20 cellular contexts compared by ENCODE assay signal in the genomic region with DNA sequence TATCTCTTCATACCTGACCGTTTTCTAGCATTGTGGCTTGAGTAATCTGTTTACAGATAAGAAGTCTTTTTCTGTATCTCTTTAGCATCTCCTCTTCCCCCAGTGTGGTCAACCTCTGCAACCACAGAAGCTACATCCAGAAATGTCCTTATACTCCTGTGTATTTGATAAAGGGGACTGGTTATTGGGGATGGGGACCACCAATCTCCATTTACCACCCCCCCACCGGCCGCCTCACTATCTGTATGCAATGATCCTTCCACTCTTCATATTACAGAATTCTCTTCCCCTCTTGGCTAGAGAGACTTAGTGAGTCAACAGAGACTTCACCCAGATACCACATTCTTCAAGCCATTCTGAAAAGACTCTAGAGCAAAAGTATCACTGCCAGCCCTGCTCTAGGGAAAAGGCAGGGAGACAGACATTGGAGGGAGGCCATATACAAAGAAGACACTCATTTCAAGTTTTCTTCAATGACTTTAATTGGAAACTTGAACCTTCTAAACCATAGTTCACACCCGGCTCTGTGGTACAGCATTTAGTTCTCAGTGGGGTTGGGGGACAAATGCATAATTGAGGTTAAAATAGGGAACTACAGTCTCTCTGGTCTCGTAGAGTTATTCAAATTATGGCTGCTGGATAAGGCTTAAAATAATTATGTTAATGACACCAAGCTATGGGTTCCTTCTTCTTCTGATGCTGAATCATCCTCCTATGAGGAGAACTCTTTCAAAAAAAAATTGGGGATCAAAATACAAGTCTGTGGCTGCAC. TPM values are rescaled to one million over a fixed set of nuclear protein-coding genes. Genes with fewer than 3 reads are reported as not detected.
DNase-seq lines count a peak whose midpoint lies in the region; ATAC-seq and TF ChIP-seq lines count a peak whose summit lies in the region.
"Had no signal": no experiment of that assay in that cellular context is flagged by ENCODE, and none has a peak within 500 bp of the region (broad histone marks: within the 10 kb centered on the region; RNA-seq: fewer than 3 reads in every experiment).

No MANE protein-coding gene starts in this region.

- peaks cover 2% of the 10 kb centered on the region for H3K36me3 Mint-ChIP-seq in T-helper 1 cell treated with Interleukin-12 subunit alpha and Interleukin-12 subunit beta and Interleukin-4 antibody, amounts not matched to agents 30 μg/mL and 1 μg/mL, for 36 hours (ENCODE audit: low read depth)
- H3K36me3 Mint-ChIP-seq in activated naive CD8-positive, alpha-beta T cell treated with anti-CD3 and anti-CD28 coated beads, Interleukin-2, amount 50 U/mL, for 24 hours (ENCODE audit: low read depth) = peaks cover 3% of the 10 kb centered on the region
- peaks cover 2% of the 10 kb centered on the region for H3K36me3 Mint-ChIP-seq in activated CD8-positive, alpha-beta T cell treated with anti-CD3 and anti-CD28 coated beads for 36 hours (ENCODE audit: low read depth)
- peaks cover 10% of the 10 kb centered on the region for H3K36me3 Mint-ChIP-seq in Caco-2 (ENCODE audit: insufficient read depth, unreplicated experiment)

- H4K20me1 ChIP-seq in osteoblast (ENCODE audit: insufficient read depth, low read length) = no peaks in the 10 kb centered on the region

- H3K4me2 ChIP-seq in osteoblast (ENCODE audit: insufficient read depth, low read length) = no peak overlapping the region

- no peak overlapping the region for H2AFZ ChIP-seq in osteoblast (ENCODE audit: low read length)

- DNase-seq in T-helper 1 cell (no peak), NOMO-1 (lab: John Stamatoyannopoulos, UW; ENCODE audit: unreplicated experiment in 2 of 2) (peak; percentile 32 to 77), osteoblast (ENCODE audit: insufficient read length, low spot score, missing footprints) (peak; percentile 22), Caco-2 (no peak)
- no peak for DNase-seq in activated naive CD8-positive, alpha-beta T cell treated with anti-CD3 and anti-CD28 coated beads, Interleukin-2, amount 50 U/mL, for 24 hours
- no peak for DNase-seq in activated CD4-positive, CD25-positive, alpha-beta regulatory T cell treated with anti-CD3 and anti-CD28 coated beads, Interleukin-2, amount 50 U/mL, for 72 hours
- DNase-seq in activated CD8-positive, alpha-beta T cell treated with anti-CD3 and anti-CD28 coated beads for 36 hours = no peak
- DNase-seq: 8988T; activated naive CD4-positive, alpha-beta T cell; CD8-positive, alpha-beta T cell; esophagus squamous epithelium; H9; NCI-H1105; NCI-H2171 treated with DMSO at 0.1 percent for 48 hours; stimulated activated CD4-positive, alpha-beta T cell treated with anti-CD3 and anti-CD28 coated beads, Interleukin-2, amount 100 ng/mL, for 48 hours; tibial artery had no signal

- no peak overlapping the region for H3K27ac ChIP-seq in osteoblast (ENCODE audit: low read depth, low read length)
- H3K27ac ChIP-seq: breast epithelium, esophagus squamous epithelium, SJSA1, tibial artery had no signal

- POLR2A ChIA-PET in activated CD8-positive, alpha-beta T cell treated with anti-CD3 and anti-CD28 coated beads for 36 hours (lab: Charles Lee) = interaction anchor here (0.7 kb wide), 1 partner anchor 940 kb away, joined by 3 read pairs; no protein-coding TSS in a partner anchor
- POLR2A ChIA-PET in Caco-2 (lab: Charles Lee) = no interaction called here

- H3K4me1 Mint-ChIP-seq in T-helper 1 cell treated with Interleukin-12 subunit alpha and Interleukin-12 subunit beta and Interleukin-4 antibody, amounts not matched to agents 30 μg/mL and 1 μg/mL, for 36 hours (ENCODE audit: low read depth) = peaks cover 33% of the 10 kb centered on the region
- H3K4me1 Mint-ChIP-seq in activated naive CD8-positive, alpha-beta T cell treated with anti-CD3 and anti-CD28 coated beads, Interleukin-2, amount 50 U/mL, for 24 hours = peaks cover 46% of the 10 kb centered on the region
- H3K4me1 Mint-ChIP-seq in activated CD8-positive, alpha-beta T cell treated with anti-CD3 and anti-CD28 coated beads for 36 hours (ENCODE audit: low read depth) = peaks cover 29% of the 10 kb centered on the region
- peaks cover 5% of the 10 kb centered on the region for H3K4me1 Mint-ChIP-seq in Caco-2 (ENCODE audit: low read depth, unreplicated experiment)

- ATAC-seq in activated naive CD8-positive, alpha-beta T cell treated with anti-CD3 and anti-CD28 coated beads, Interleukin-2, amount 50 U/mL, for 24 hours = no peak
- ATAC-seq in activated CD8-positive, alpha-beta T cell treated with anti-CD3 and anti-CD28 coated beads for 36 hours = no peak
- ATAC-seq: CD8-positive, alpha-beta T cell had no signal

- H3K4me1 ChIP-seq in osteoblast (ENCODE audit: insufficient read depth, low read length) = peaks cover 14% of the 10 kb centered on the region
- peaks cover 7% of the 10 kb centered on the region; the same call in 1 of the 2 replicates for H3K4me1 ChIP-seq in Caco-2

- H3K9me3 ChIP-seq in osteoblast (ENCODE audit: low read depth, low read length) (no peaks in the 10 kb centered on the region), Caco-2 (no peaks in the 10 kb centered on the region; the same call in 1 of the 2 replicates)
- H3K9me3 ChIP-seq: breast epithelium, esophagus squamous epithelium, SJSA1, tibial artery had no signal

- no TSS peak for BruUV-seq in Caco-2 (replicated peaks; lab: Mats Ljungman, UMichigan)

- H3K27me3 ChIP-seq in osteoblast (ENCODE audit: insufficient read depth, low read length) (no peaks in the 10 kb centered on the region), Caco-2 (replicated peaks; ENCODE audit: control insufficient read depth, insufficient read depth, low read length) (no peaks in the 10 kb centered on the region)
- H3K27me3 ChIP-seq: breast epithelium, esophagus squamous epithelium, SJSA1, tibial artery had no signal

- no peak overlapping the region for H3K4me3 Mint-ChIP-seq in T-helper 1 cell treated with Interleukin-12 subunit alpha and Interleukin-12 subunit beta and Interleukin-4 antibody, amounts not matched to agents 30 μg/mL and 1 μg/mL, for 36 hours
- no peak overlapping the region for H3K4me3 Mint-ChIP-seq in activated naive CD8-positive, alpha-beta T cell treated with anti-CD3 and anti-CD28 coated beads, Interleukin-2, amount 50 U/mL, for 24 hours
- H3K4me3 Mint-ChIP-seq in activated CD8-positive, alpha-beta T cell treated with anti-CD3 and anti-CD28 coated beads for 36 hours = no peak overlapping the region
- H3K4me3 Mint-ChIP-seq in Caco-2 (ENCODE audit: unreplicated experiment) = no peak overlapping the region
- H3K4me3 Mint-ChIP-seq: H9 had no signal

- H3K36me3 ChIP-seq in osteoblast (ENCODE audit: insufficient read depth, low read length) = no peaks in the 10 kb centered on the region
- H3K36me3 ChIP-seq in Caco-2 (ENCODE audit: control insufficient read depth, insufficient read depth, low read length) = no peaks in the 10 kb centered on the region
- H3K36me3 ChIP-seq: breast epithelium, tibial artery had no signal

- no peak overlapping the region for H3K4me3 ChIP-seq in osteoblast (ENCODE audit: insufficient read depth, low read length)
- no peak overlapping the region for H3K4me3 ChIP-seq in Caco-2 (ENCODE audit: low read depth, low read length)
- H3K4me3 ChIP-seq: breast epithelium, esophagus squamous epithelium, SJSA1, tibial artery had no signal

- no peaks in the 10 kb centered on the region for H3K27me3 Mint-ChIP-seq in T-helper 1 cell treated with Interleukin-12 subunit alpha and Interleukin-12 subunit beta and Interleukin-4 antibody, amounts not matched to agents 30 μg/mL and 1 μg/mL, for 36 hours (ENCODE audit: low read depth)
- H3K27me3 Mint-ChIP-seq in activated naive CD8-positive, alpha-beta T cell treated with anti-CD3 and anti-CD28 coated beads, Interleukin-2, amount 50 U/mL, for 24 hours = peaks cover 3% of the 10 kb centered on the region
- no peaks in the 10 kb centered on the region for H3K27me3 Mint-ChIP-seq in activated CD8-positive, alpha-beta T cell treated with anti-CD3 and anti-CD28 coated beads for 36 hours
- H3K27me3 Mint-ChIP-seq in Caco-2 (ENCODE audit: insufficient read depth, unreplicated experiment) = no peaks in the 10 kb centered on the region

- intact Hi-C loops in activated CD8-positive, alpha-beta T cell treated with anti-CD3 and anti-CD28 coated beads for 36 hours (cut with micrococcal nuclease) = loop anchor here (5.0 kb wide), 1 partner anchor 58 kb away; no protein-coding TSS in a partner anchor
- intact Hi-C loops in Caco-2 (cut with micrococcal nuclease; ENCODE audit: unreplicated experiment) = no loop called here

- no peak for TF ChIP-seq CTCF in osteoblast (IDR thresholded peaks at IDR 0.05; ENCODE audit: extremely low read depth, low read depth, low read length)
- no peak for TF ChIP-seq CTCF in activated CD8-positive, alpha-beta T cell treated with anti-CD3 and anti-CD28 coated beads for 36 hours (IDR thresholded peaks at IDR 0.05)
- no peak for TF ChIP-seq CTCF in Caco-2 (IDR thresholded peaks at IDR 0.05; ENCODE audit: insufficient read depth in 1 of 2, low read depth in 1 of 2, low read length in 1 of 2, severe bottlenecking in 1 of 2, unreplicated experiment in 1 of 2)

- CTCF ChIA-PET in activated CD8-positive, alpha-beta T cell treated with anti-CD3 and anti-CD28 coated beads for 36 hours (lab: Charles Lee) = interaction anchor here (1.0 to 10.0 kb wide), 9 partner anchors 9 to 254 kb away, joined by 3 to 116 read pairs (median 5); a partner anchor contains a TSS
- CTCF ChIA-PET in Caco-2 (lab: Charles Lee) = interaction anchor here (1.9 kb wide), 1 partner anchor 34 kb away, joined by 7 read pairs; no protein-coding TSS in a partner anchor

- H3K27ac Mint-ChIP-seq in T-helper 1 cell treated with Interleukin-12 subunit alpha and Interleukin-12 subunit beta and Interleukin-4 antibody, amounts not matched to agents 30 μg/mL and 1 μg/mL, for 36 hours = peak overlapping the region; percentile 71
- H3K27ac Mint-ChIP-seq in activated naive CD8-positive, alpha-beta T cell treated with anti-CD3 and anti-CD28 coated beads, Interleukin-2, amount 50 U/mL, for 24 hours = peak overlapping the region; percentile 13
- H3K27ac Mint-ChIP-seq in activated CD8-positive, alpha-beta T cell treated with anti-CD3 and anti-CD28 coated beads for 36 hours = no peak overlapping the region
- H3K27ac Mint-ChIP-seq in Caco-2 (ENCODE audit: unreplicated experiment) = no peak overlapping the region
- H3K27ac Mint-ChIP-seq: H9 had no signal

- peaks cover 23% of the 10 kb centered on the region for H3K79me2 ChIP-seq in osteoblast (ENCODE audit: insufficient read depth, low read length)

- no peaks in the 10 kb centered on the region for H3K9me3 Mint-ChIP-seq in T-helper 1 cell treated with Interleukin-12 subunit alpha and Interleukin-12 subunit beta and Interleukin-4 antibody, amounts not matched to agents 30 μg/mL and 1 μg/mL, for 36 hours
- H3K9me3 Mint-ChIP-seq in activated naive CD8-positive, alpha-beta T cell treated with anti-CD3 and anti-CD28 coated beads, Interleukin-2, amount 50 U/mL, for 24 hours = no peaks in the 10 kb centered on the region
- H3K9me3 Mint-ChIP-seq in activated CD8-positive, alpha-beta T cell treated with anti-CD3 and anti-CD28 coated beads for 36 hours = no peaks in the 10 kb centered on the region
- H3K9me3 Mint-ChIP-seq in Caco-2 (ENCODE audit: unreplicated experiment) = no peaks in the 10 kb centered on the region
- H3K9me3 Mint-ChIP-seq: CD8-positive, alpha-beta T cell; H9 had no signal

RNA-seq across cellular contexts. Expression of a gene that starts 3.6 kb away (rescaled TPM):
- total RNA-seq in osteoblast (15.6 and 17.1 TPM in 2 replicates), Caco-2 (2022) (58.1 and 67.7 TPM in 2 replicates)
- 10 to 100 TPM; 42.0 to 42.5 TPM for total RNA-seq in activated CD8-positive, alpha-beta T cell treated with anti-CD3 and anti-CD28 coated beads for 36 hours

RNA-seq across cellular contexts. Expression of a gene that starts 15.8 kb away (rescaled TPM):
- total RNA-seq in osteoblast (not detected in 2 replicates), Caco-2 (2022) (0.43 and 0.53 TPM in 2 replicates)
- total RNA-seq in activated CD8-positive, alpha-beta T cell treated with anti-CD3 and anti-CD28 coated beads for 36 hours = not detected
- total RNA-seq: H9, osteocyte, SJSA1 had no signal

RNA-seq across cellular contexts. Expression of a gene that starts 49.2 kb away (rescaled TPM):
- 3.5 and 4.3 TPM in 2 replicates for total RNA-seq in osteoblast
- under 1 TPM; 0.56 to 0.58 TPM for total RNA-seq in activated CD8-positive, alpha-beta T cell treated with anti-CD3 and anti-CD28 coated beads for 36 hours
- 1.2 and 2.3 TPM in 2 replicates for total RNA-seq in Caco-2 (2022)

Comparison
In these comparisons a context has a peak if more than half of its experiments do, and no peak if none do; other contexts are left out.
1. H3K27ac Mint-ChIP-seq: peak in T-helper 1 cell treated with Interleukin-12 subunit alpha and Interleukin-12 subunit beta and Interleukin-4 antibody, amounts not matched to agents 30 μg/mL and 1 μg/mL, for 36 hours (single experiment) and activated naive CD8-positive, alpha-beta T cell treated with anti-CD3 and anti-CD28 coated beads, Interleukin-2, amount 50 U/mL, for 24 hours (single experiment); none in activated CD8-positive, alpha-beta T cell treated with anti-CD3 and anti-CD28 coated beads for 36 hours (single experiment) and Caco-2 (single experiment).
2. DNase-seq: peak in NOMO-1 (2 of 2) and osteoblast (single experiment); none in T-helper 1 cell (0 of 5), activated naive CD8-positive, alpha-beta T cell treated with anti-CD3 and anti-CD28 coated beads, Interleukin-2, amount 50 U/mL, for 24 hours (single experiment), activated CD4-positive, CD25-positive, alpha-beta regulatory T cell treated with anti-CD3 and anti-CD28 coated beads, Interleukin-2, amount 50 U/mL, for 72 hours (single experiment), activated CD8-positive, alpha-beta T cell treated with anti-CD3 and anti-CD28 coated beads for 36 hours (single experiment) and Caco-2 (0 of 2).